8 cellular contexts compared by ENCODE assay signal in genomic region chr15:74540135-74540760, GRCh38. TPM values are rescaled to one million over a fixed set of nuclear protein-coding genes. Genes with fewer than 3 reads are reported as not detected.
DNase-seq lines count a peak whose midpoint lies in the region; ATAC-seq, FAIRE-seq and TF ChIP-seq lines count a peak whose summit lies in the region.

No MANE protein-coding gene starts in this region.

- TF ChIP-seq CTCF in GM12865 (IDR thresholded peaks at IDR 0.05; ENCODE audit: insufficient read depth, low read depth, low read length, missing control alignments) (no peak), WI38 (IDR thresholded peaks at IDR 0.05; ENCODE audit: low read depth, low read length) (no peak), hepatocyte (IDR thresholded peaks at IDR 0.05; ENCODE audit: poor library complexity) (no peak)

- no peak for DNase-seq in GM12865 (ENCODE audit: low read depth)
- DNase-seq in hepatocyte (ENCODE audit: low spot score), result no peak
- DNase-seq in small intestine, result peak; percentile 43

- ATAC-seq in HG03097 (IDR thresholded peaks at IDR 0.05; ENCODE audit: low FRiP score, unreplicated experiment) (peak; percentile 4), GM19455 (IDR thresholded peaks at IDR 0.05; ENCODE audit: unreplicated experiment) (no peak), GM18909 (IDR thresholded peaks at IDR 0.05; ENCODE audit: poor library complexity, unreplicated experiment) (no peak), HG02571 (IDR thresholded peaks at IDR 0.05; ENCODE audit: unreplicated experiment) (no peak)

- no peaks in the 10 kb centered on the region for H3K9me3 ChIP-seq in hepatocyte (ENCODE audit: low read depth)
- no peaks in the 10 kb centered on the region for H3K9me3 ChIP-seq in small intestine (ENCODE audit: control insufficient read depth, low read depth)

- peak overlapping the region; percentile 88 for H3K4me2 ChIP-seq in hepatocyte

- 9% methylated on average over 19 of the region's 19 CpGs for WGBS in hepatocyte (ENCODE audit: low lambda C conversion rate, missing lambda C conversion rate)
- WGBS in small intestine, 3 donors, result 2 to 4% (median 2%) methylated on average over 19 of the region's 19 CpGs

- peak overlapping the region; percentile 75 for H3K27ac ChIP-seq in hepatocyte
- H3K27ac ChIP-seq in small intestine (ENCODE audit: low read depth in 1 of 2, low read length in 1 of 2), result peak overlapping the region; percentile 47 to 91

- peak overlapping the region; percentile 74 for H2AFZ ChIP-seq in hepatocyte

- H3K9me2 ChIP-seq in hepatocyte (replicated peaks; ENCODE audit: insufficient read depth), result no peaks in the 10 kb centered on the region

- peaks cover 23% of the 10 kb centered on the region for H4K20me1 ChIP-seq in hepatocyte (ENCODE audit: insufficient read depth, poor library complexity, severe bottlenecking)

- no peak for FAIRE-seq in small intestine (lab: Jason Lieb, UNC)

- peak overlapping the region; percentile 79 for H3K4me3 ChIP-seq in GM12865 (ENCODE audit: low read depth, low read length)
- H3K4me3 ChIP-seq in WI38 (ENCODE audit: low read depth, low read length), result peak overlapping the region; percentile 75
- peak overlapping the region; percentile 56 for H3K4me3 ChIP-seq in hepatocyte
- H3K4me3 ChIP-seq in small intestine (ENCODE audit: low read depth in 1 of 2, low read length in 2 of 2), result peak overlapping the region; percentile 40 to 99

- H3K36me3 ChIP-seq in hepatocyte (replicated peaks; ENCODE audit: insufficient read depth, low read depth), result no peaks in the 10 kb centered on the region
- H3K36me3 ChIP-seq in small intestine (ENCODE audit: control insufficient read depth in 2 of 2, insufficient read depth in 2 of 2, low read length in 2 of 2), result no peaks in the 10 kb centered on the region

- H3K27me3 ChIP-seq in hepatocyte (no peaks in the 10 kb centered on the region), small intestine (ENCODE audit: control insufficient read depth in 2 of 2, insufficient read depth in 2 of 2, low read length in 2 of 2) (no peaks in the 10 kb centered on the region)

- peaks cover 42% of the 10 kb centered on the region for H3K79me2 ChIP-seq in hepatocyte

- H3K4me1 ChIP-seq in hepatocyte (ENCODE audit: insufficient read depth) (peaks cover 12% of the 10 kb centered on the region), small intestine (ENCODE audit: control insufficient read depth in 2 of 2, insufficient read depth in 1 of 2, low read depth in 1 of 2, low read length in 1 of 2) (peaks cover 3 to 6% of the 10 kb centered on the region in 2 donors)

RNA-seq across cellular contexts. Expression of gene ARID3B, which starts 0.8 kb away (rescaled TPM):
- 13.2 and 19.7 TPM in 2 replicates for total RNA-seq in hepatocyte
- polyA plus RNA-seq in hepatocyte (15.7 and 19.8 TPM in 2 replicates), small intestine (1 to 10 TPM; 4.0 to 5.4 (median 5.4) TPM)
